In the genomic region with DNA sequence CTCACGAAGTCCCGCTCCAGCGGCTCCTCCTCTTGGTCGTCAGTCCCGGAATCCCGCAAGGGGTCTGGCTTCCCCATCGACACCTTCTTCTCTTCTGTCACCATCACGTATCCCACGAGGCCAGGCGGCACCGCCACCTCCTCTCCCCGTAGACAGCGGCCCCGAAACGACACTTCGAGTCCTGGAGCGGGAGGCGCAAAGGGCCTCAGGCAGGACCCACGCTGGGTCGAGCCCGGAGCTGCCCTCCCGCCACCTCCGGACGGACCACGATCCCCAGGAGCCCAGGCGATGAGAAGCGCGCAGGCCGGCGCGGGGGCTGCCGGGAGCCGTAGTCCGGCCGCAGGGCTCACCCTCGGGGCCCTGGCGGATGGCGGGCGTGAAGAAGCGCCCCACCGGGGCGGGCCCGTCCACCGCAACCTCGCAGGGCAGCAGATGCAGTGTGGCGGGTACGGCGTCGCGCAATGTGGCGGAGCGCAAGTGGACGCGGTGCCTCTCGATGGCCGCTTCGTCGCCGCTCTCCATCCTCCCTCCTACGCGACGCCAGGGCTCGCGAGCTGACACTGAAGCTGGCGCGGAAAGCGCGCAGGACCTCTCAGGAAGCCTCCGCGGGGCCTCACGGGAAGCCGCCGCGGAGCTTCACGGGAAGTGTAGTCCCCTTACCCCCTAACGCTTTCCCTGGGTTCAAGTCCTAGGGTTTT, we compare ENCODE assay signal across 8 cellular contexts. TPM values are rescaled to one million over a fixed set of nuclear protein-coding genes. Genes with fewer than 3 reads are reported as not detected.
A peak's percentile ranks its signal among the peaks of the same experiment; 100 is the strongest.
DNase-seq lines count a peak whose midpoint lies in the region; ATAC-seq and TF ChIP-seq lines count a peak whose summit lies in the region.

Gene RNASEH2C, minus strand, starts transcription at position 562 of the 698 bp plus-strand sequence. Its CDS starts 40 bp downstream, at position 522.

- peak; percentile 73 for ATAC-seq in HG03064 (IDR thresholded peaks at IDR 0.05; ENCODE audit: low read depth, unreplicated experiment)

- intact Hi-C loops in mammary epithelial cell (cut with micrococcal nuclease), result no loop called here

- no peaks in the 10 kb centered on the region for H3F3A ChIP-seq in smooth muscle cell (ENCODE audit: low read depth)

- CTCF ChIA-PET in mammary epithelial cell (lab: Charles Lee; ENCODE audit: low non-redundant PET), result interaction anchor here (0.7 to 1.0 kb wide), 2 partner anchors 9 to 140 kb away, joined by 4 to 6 read pairs; partner anchors contain the start of gene MUS81

- H3K4me3 Mint-ChIP-seq in immature natural killer cell, result peak within 1 kb of the TSS; percentile 87 to 92 (median 89)

- H3K4me2 ChIP-seq in mammary epithelial cell (ENCODE audit: insufficient read depth, low read depth, low read length), result peak within 1 kb of the TSS; percentile 99
- peak within 1 kb of the TSS; percentile 94 for H3K4me2 ChIP-seq in smooth muscle cell

- H3K4me1 Mint-ChIP-seq in immature natural killer cell, result peaks cover 30% of the 10 kb centered on the region in 2 donors

- peaks cover 3 to 19% (median 4%) of the 10 kb centered on the region in 3 donors for H3K36me3 Mint-ChIP-seq in immature natural killer cell

- H3K4me3 ChIP-seq in WI38 (ENCODE audit: low read depth, low read length) (peak within 1 kb of the TSS; percentile 67), mammary epithelial cell (replicated peaks in 1 of 3; ENCODE audit: insufficient read depth in 1 of 3, low read depth in 2 of 3, low read length in 3 of 3) (peak within 1 kb of the TSS; percentile 57 to 83 (median 70)), smooth muscle cell (peak within 1 kb of the TSS; percentile 82)

- in situ Hi-C loops in mammary epithelial cell (cut with MboI; ENCODE audit: low sequenced_read_pairs in 2 of 2), result loop anchor here (25.0 kb wide), 2 partner anchors 267 to 292 kb away; partner anchors contain the start of genes BANF1 (in 1 of the 2), CST6 (in 1 of the 2) and EIF1AD (in 1 of the 2)

- H3K27ac ChIP-seq in mammary epithelial cell (ENCODE audit: insufficient read depth, low read depth, low read length), result peak within 1 kb of the TSS; percentile 33
- H3K27ac ChIP-seq in smooth muscle cell (ENCODE audit: low read depth), result peak within 1 kb of the TSS; percentile 64

- H4K20me1 ChIP-seq in mammary epithelial cell (ENCODE audit: insufficient read depth, low read length) (no peaks in the 10 kb centered on the region), smooth muscle cell (ENCODE audit: low read depth) (peaks cover 18% of the 10 kb centered on the region)

- H2AFZ ChIP-seq in mammary epithelial cell (ENCODE audit: low read depth, low read length) (peak within 1 kb of the TSS; percentile 90), smooth muscle cell (ENCODE audit: low read depth) (no peak within 1 kb of the TSS)

- peaks cover 0 to 10% (median 0%) of the 10 kb centered on the region in 3 donors for H3K27me3 Mint-ChIP-seq in immature natural killer cell (ENCODE audit: low read depth in 3 of 3)

- H3K36me3 ChIP-seq in mammary epithelial cell (ENCODE audit: insufficient read depth, low read length) (peaks cover 5% of the 10 kb centered on the region), smooth muscle cell (ENCODE audit: low read depth) (no peaks in the 10 kb centered on the region)

- H3K4me1 ChIP-seq in mammary epithelial cell (ENCODE audit: insufficient read depth, low read length), result peaks cover 12% of the 10 kb centered on the region
- peaks cover 6% of the 10 kb centered on the region for H3K4me1 ChIP-seq in smooth muscle cell (ENCODE audit: low read depth)

- H3K9me3 Mint-ChIP-seq in immature natural killer cell, result no peaks in the 10 kb centered on the region

- TF ChIP-seq POLR2A in GM18526 (IDR thresholded peaks at IDR 0.05; ENCODE audit: extremely low read depth, insufficient read length), result peak; percentile 86

- H3K27ac Mint-ChIP-seq in immature natural killer cell, result peak within 1 kb of the TSS; percentile 74 to 90 (median 86)

- H3K9ac ChIP-seq in mammary epithelial cell (ENCODE audit: insufficient read depth, low read length), result peak within 1 kb of the TSS; percentile 64
- peak within 1 kb of the TSS; percentile 73 for H3K9ac ChIP-seq in smooth muscle cell (ENCODE audit: low read depth)

- no peaks in the 10 kb centered on the region for H3K27me3 ChIP-seq in mammary epithelial cell (ENCODE audit: insufficient read depth, low read length)
- no peaks in the 10 kb centered on the region for H3K27me3 ChIP-seq in smooth muscle cell (ENCODE audit: low read depth)

- H3K9me3 ChIP-seq in mammary epithelial cell (replicated peaks; ENCODE audit: insufficient read depth, low read length) (no peaks in the 10 kb centered on the region), smooth muscle cell (replicated peaks; ENCODE audit: low read depth) (no peaks in the 10 kb centered on the region)

- 1% methylated on average over 34 of the region's 76 CpGs for WGBS in mammary epithelial cell (ENCODE audit: low coverage, missing lambda C conversion rate)
- WGBS in smooth muscle cell (ENCODE audit: low lambda C conversion rate), result under 1% methylated on average over 76 of the region's 76 CpGs

- DNase-seq in A172 (ENCODE audit: low spot score) (peak; percentile 48), NCI-H2171 (lab: John Stamatoyannopoulos, UW) (peak; percentile 89), mammary epithelial cell (peak; percentile 81), immature natural killer cell (peak; percentile 72 to 74 (median 74)), smooth muscle cell (lab: John Stamatoyannopoulos, UW; ENCODE audit: unreplicated experiment) (peak; percentile 65)

- H3K79me2 ChIP-seq in mammary epithelial cell (ENCODE audit: insufficient read depth, low read length), result peaks cover 33% of the 10 kb centered on the region
- peaks cover 15% of the 10 kb centered on the region for H3K79me2 ChIP-seq in smooth muscle cell (ENCODE audit: low read depth)

- dilution Hi-C loops in mammary epithelial cell (cut with HindIII; ENCODE audit: low sequenced_read_pairs), result loop anchor here (10.0 kb wide), 1 partner anchor 54 kb away; no protein-coding TSS in a partner anchor

- TF ChIP-seq CTCF in WI38 (IDR thresholded peaks at IDR 0.05; ENCODE audit: low read depth, low read length) (no peak), mammary epithelial cell (conservative IDR thresholded peaks at IDR 0.05 in 1 of 2, IDR thresholded peaks at IDR 0.05 in 1 of 2; ENCODE audit: extremely low read depth in 1 of 2, insufficient read depth in 1 of 2, low read depth in 1 of 2, low read length in 2 of 2) (no peak), smooth muscle cell (IDR thresholded peaks at IDR 0.05; ENCODE audit: borderline replicate concordance, insufficient read depth, poor library complexity, severe bottlenecking) (no peak)

- TSS peak; percentile 60 for BruUV-seq in mammary epithelial cell (replicated peaks; lab: Mats Ljungman, UMichigan)

RNA-seq across cellular contexts. Expression of gene RNASEH2C, which starts in this region (rescaled TPM):
- 81.0 and 84.7 TPM in 2 replicates for total RNA-seq in A172 (2014; rRNA removed; shearing (Covaris generic))
- total RNA-seq in mammary epithelial cell (10 to 100 TPM; 16.0 to 38.1 TPM), smooth muscle cell (20.9 and 30.0 TPM in 2 replicates)
- polyA plus RNA-seq in mammary epithelial cell (33.8 TPM), immature natural killer cell (100 to 1,000 TPM in 2 of 3 donors, 10 to 100 TPM in 1; 37.4 to 160 (median 124) TPM), smooth muscle cell (51.7 and 56.8 TPM in 2 replicates)
- polyA minus RNA-seq in mammary epithelial cell, result 10.6 TPM

Comparison
In these comparisons a context has a peak if more than half of its experiments do, and no peak if none do; other contexts are left out.
1. Peak in every context shown above with its lines: DNase-seq, ATAC-seq, H3K4me3 ChIP-seq and H3K27ac ChIP-seq.